Comparison of ENCODE assay signal across 23 cellular contexts in genomic region chr16:28838558-28838918, GRCh38. TPM values are rescaled to one million over a fixed set of nuclear protein-coding genes. Genes with fewer than 3 reads are reported as not detected.
DNase-seq lines count a peak whose midpoint lies in the region; ATAC-seq, FAIRE-seq and TF ChIP-seq lines count a peak whose summit lies in the region.
"Had no signal": no experiment of that assay in that cellular context is flagged by ENCODE, and none has a peak within 500 bp of the region (broad histone marks: within the 10 kb centered on the region; RNA-seq: fewer than 3 reads in every experiment).

No MANE protein-coding gene starts in this region.

- TF ChIP-seq POLR2A in GM12891 (IDR thresholded peaks at IDR 0.05; ENCODE audit: low read depth, low read length) = peak; percentile 7; the same call in 1 of the 2 replicates

- peaks cover 26% of the 10 kb centered on the region for H3K4me1 Mint-ChIP-seq in activated T-cell treated with anti-CD3 and anti-CD28 coated beads, Interleukin-2, amount 50 U/mL, for 72 hours (ENCODE audit: low read depth)
- peaks cover 2% of the 10 kb centered on the region for H3K4me1 Mint-ChIP-seq in activated naive CD8-positive, alpha-beta T cell treated with anti-CD3 and anti-CD28 coated beads, Interleukin-2, amount 10 ng/mL, durations not matched to agents 7 days and 5 days
- H3K4me1 Mint-ChIP-seq in natural killer cell = peaks cover 3 to 15% of the 10 kb centered on the region in 2 donors
- H3K4me1 Mint-ChIP-seq: nephron progenitor cell had no signal

- H3K4me3 Mint-ChIP-seq in activated T-cell treated with anti-CD3 and anti-CD28 coated beads, Interleukin-2, amount 50 U/mL, for 72 hours = no peak overlapping the region
- no peak overlapping the region for H3K4me3 Mint-ChIP-seq in activated naive CD8-positive, alpha-beta T cell treated with anti-CD3 and anti-CD28 coated beads, Interleukin-2, amount 10 ng/mL, durations not matched to agents 7 days and 5 days
- no peak overlapping the region for H3K4me3 Mint-ChIP-seq in natural killer cell
- H3K4me3 Mint-ChIP-seq: nephron progenitor cell had no signal

- no peaks in the 10 kb centered on the region for H3K27me3 Mint-ChIP-seq in activated T-cell treated with anti-CD3 and anti-CD28 coated beads, Interleukin-2, amount 50 U/mL, for 72 hours (ENCODE audit: low read depth)
- no peaks in the 10 kb centered on the region for H3K27me3 Mint-ChIP-seq in activated naive CD8-positive, alpha-beta T cell treated with anti-CD3 and anti-CD28 coated beads, Interleukin-2, amount 10 ng/mL, durations not matched to agents 7 days and 5 days
- no peaks in the 10 kb centered on the region for H3K27me3 Mint-ChIP-seq in natural killer cell (ENCODE audit: low read depth in 2 of 2)

- peaks cover 4 to 30% of the 10 kb centered on the region in 2 donors for H3K36me3 Mint-ChIP-seq in activated T-cell treated with anti-CD3 and anti-CD28 coated beads, Interleukin-2, amount 50 U/mL, for 72 hours (ENCODE audit: insufficient read depth in 2 of 2)
- peaks cover 19% of the 10 kb centered on the region for H3K36me3 Mint-ChIP-seq in activated naive CD8-positive, alpha-beta T cell treated with anti-CD3 and anti-CD28 coated beads, Interleukin-2, amount 10 ng/mL, durations not matched to agents 7 days and 5 days
- peaks cover 3% of the 10 kb centered on the region for H3K36me3 Mint-ChIP-seq in natural killer cell

- DNase-seq in activated T-cell treated with anti-CD3 and anti-CD28 coated beads, Interleukin-2, amount 50 U/mL, for 72 hours = no peak
- DNase-seq in activated T-cell treated with anti-CD3 and anti-CD28 coated beads, Interleukin-2, amount 50 U/mL, for 1 hour = no peak
- DNase-seq in GM12891 (ENCODE audit: insufficient read length, low spot score) (no peak), natural killer cell (no peak), NCI-H2081 (lab: John Stamatoyannopoulos, UW) (no peak), dorsolateral prefrontal cortex (no peak), CD1c-positive myeloid dendritic cell (ENCODE audit: extremely low spot score) (no peak)
- no peak for DNase-seq in activated naive CD8-positive, alpha-beta T cell treated with anti-CD3 and anti-CD28 coated beads, Interleukin-2, amount 10 ng/mL, durations not matched to agents 7 days and 5 days
- DNase-seq: ACHN; activated CD4-positive, CD25-positive, alpha-beta regulatory T cell; activated T-cell treated with anti-CD3 and anti-CD28 coated beads for 4 hours; NCI-H1092 treated with DMSO at 0.1 percent for 48 hours; NCI-H1930; NCI-H2227 treated with DMSO at 0.1 percent for 48 hours; NCI-H69; nephron progenitor cell; stimulated activated CD4-positive, alpha-beta T cell treated with anti-CD3 and anti-CD28 coated beads, Interleukin-2, amount 100 ng/mL, for 24 hours; substantia nigra; upper lobe of left lung had no signal

- no peak overlapping the region for H3K4me3 ChIP-seq in dorsolateral prefrontal cortex
- H3K4me3 ChIP-seq: upper lobe of left lung had no signal

- no peaks in the 10 kb centered on the region for H3K27me3 ChIP-seq in dorsolateral prefrontal cortex
- H3K27me3 ChIP-seq: upper lobe of left lung had no signal

- peak overlapping the region; percentile 8 for H3K27ac Mint-ChIP-seq in activated T-cell treated with anti-CD3 and anti-CD28 coated beads, Interleukin-2, amount 50 U/mL, for 72 hours
- peak overlapping the region; percentile 34 for H3K27ac Mint-ChIP-seq in activated naive CD8-positive, alpha-beta T cell treated with anti-CD3 and anti-CD28 coated beads, Interleukin-2, amount 10 ng/mL, durations not matched to agents 7 days and 5 days
- peak overlapping the region; percentile 17 to 71 for H3K27ac Mint-ChIP-seq in natural killer cell

- FAIRE-seq in GM12891 (lab: Jason Lieb, UNC) = no peak
- FAIRE-seq: islet of Langerhans, RCC 7860 had no signal

- TF ChIP-seq CTCF in natural killer cell (IDR thresholded peaks at IDR 0.05) = no peak
- TF ChIP-seq CTCF in dorsolateral prefrontal cortex (IDR thresholded peaks at IDR 0.05 in 54 of 56, conservative IDR thresholded peaks at IDR 0.05 in 2 of 56; ENCODE audit: low read depth in 1 of 56, partially characterized antibody in 56 of 56) = no peak

- intact Hi-C loops in natural killer cell (cut with micrococcal nuclease) (no loop called here), dorsolateral prefrontal cortex (cut with DNase I) (no loop called here)

- H3K27ac ChIP-seq in dorsolateral prefrontal cortex = no peak overlapping the region
- H3K27ac ChIP-seq: parathyroid adenoma, upper lobe of left lung had no signal

- no peak for ATAC-seq in activated T-cell treated with anti-CD3 and anti-CD28 coated beads, Interleukin-2, amount 50 U/mL, for 72 hours (replicated peaks in 1 of 2)
- no peak for ATAC-seq in activated naive CD8-positive, alpha-beta T cell treated with anti-CD3 and anti-CD28 coated beads, Interleukin-2, amount 10 ng/mL, durations not matched to agents 7 days and 5 days (ENCODE audit: low read depth)
- ATAC-seq in natural killer cell = no peak

- peaks cover 0 to 2% of the 10 kb centered on the region in 2 donors for H3K9me3 Mint-ChIP-seq in activated T-cell treated with anti-CD3 and anti-CD28 coated beads, Interleukin-2, amount 50 U/mL, for 72 hours
- no peaks in the 10 kb centered on the region for H3K9me3 Mint-ChIP-seq in activated naive CD8-positive, alpha-beta T cell treated with anti-CD3 and anti-CD28 coated beads, Interleukin-2, amount 10 ng/mL, durations not matched to agents 7 days and 5 days
- H3K9me3 Mint-ChIP-seq in natural killer cell = no peaks in the 10 kb centered on the region
- H3K9me3 Mint-ChIP-seq: nephron progenitor cell had no signal

- POLR2A ChIA-PET in activated naive CD8-positive, alpha-beta T cell treated with anti-CD3 and anti-CD28 coated beads, Interleukin-2, amount 10 ng/mL, durations not matched to agents 7 days and 5 days (lab: Charles Lee) = interaction anchor here (1.0 to 1.9 kb wide), 4 partner anchors 8 to 16 kb away, joined by 4 to 8 read pairs (median 4); partner anchors contain the start of genes ATXN2L and TUFM

TF ChIP-seq in GM12891, 5 proteins besides CTCF, POLR2A, EP300 and RAD21:
- TF ChIP-seq POLR2AphosphoS5 (IDR thresholded peaks at IDR 0.05; ENCODE audit: low read depth, low read length) (no peak), PAX5 (IDR thresholded peaks at IDR 0.05; ENCODE audit: insufficient read depth, low read length, severe bottlenecking) (no peak), SPI1 (IDR thresholded peaks at IDR 0.05; ENCODE audit: low read depth, low read length) (no peak), POU2F2 (IDR thresholded peaks at IDR 0.05; ENCODE audit: low read depth, low read length) (no peak), TAF1 (IDR thresholded peaks at IDR 0.05; ENCODE audit: low read depth, low read length) (no peak)

RNA-seq across cellular contexts. Expression of gene TUFM, which starts 7.6 kb away (rescaled TPM):
- 100 to 1,000 TPM; 172 to 220 TPM for total RNA-seq in activated T-cell treated with anti-CD3 and anti-CD28 coated beads, Interleukin-2, amount 50 U/mL, for 72 hours
- 166 TPM for polyA plus RNA-seq in GM12891 (2012; ENCODE audit: low read depth, missing spikeins)
- 100 to 1,000 TPM; 117 to 119 TPM for total RNA-seq in activated naive CD8-positive, alpha-beta T cell treated with anti-CD3 and anti-CD28 coated beads, Interleukin-2, amount 10 ng/mL, durations not matched to agents 7 days and 5 days
- total RNA-seq in natural killer cell = 100 to 1,000 TPM; 108 to 128 (median 118) TPM
- total RNA-seq in dorsolateral prefrontal cortex = 100 to 1,000 TPM in 87 of 120 experiments, 10 to 100 TPM in 33; 78.8 to 138 (median 104) TPM

RNA-seq across cellular contexts. Expression of gene ATXN2L, which starts 15.7 kb away (rescaled TPM):
- 100 to 1,000 TPM; 456 to 594 TPM for total RNA-seq in activated T-cell treated with anti-CD3 and anti-CD28 coated beads, Interleukin-2, amount 50 U/mL, for 72 hours
- polyA plus RNA-seq in GM12891 (2012; ENCODE audit: low read depth, missing spikeins) = 95.9 TPM
- total RNA-seq in activated naive CD8-positive, alpha-beta T cell treated with anti-CD3 and anti-CD28 coated beads, Interleukin-2, amount 10 ng/mL, durations not matched to agents 7 days and 5 days = 100 to 1,000 TPM; 296 to 304 TPM
- total RNA-seq in natural killer cell (100 to 1,000 TPM; 350 to 451 (median 416) TPM), dorsolateral prefrontal cortex (100 to 1,000 TPM; 103 to 193 (median 134) TPM)

RNA-seq across cellular contexts. Expression of gene SH2B1, which starts 25.1 kb away (rescaled TPM):
- total RNA-seq in activated T-cell treated with anti-CD3 and anti-CD28 coated beads, Interleukin-2, amount 50 U/mL, for 72 hours = 10 to 100 TPM; 46.7 to 48.1 TPM
- 26.7 TPM for polyA plus RNA-seq in GM12891 (2012; ENCODE audit: low read depth, missing spikeins)
- 10 to 100 TPM; 78.9 to 81.0 TPM for total RNA-seq in activated naive CD8-positive, alpha-beta T cell treated with anti-CD3 and anti-CD28 coated beads, Interleukin-2, amount 10 ng/mL, durations not matched to agents 7 days and 5 days
- 100 to 1,000 TPM in 1 of 3 donors, 10 to 100 TPM in 2; 85.4 to 110 (median 91.5) TPM for total RNA-seq in natural killer cell
- 100 to 1,000 TPM in 84 of 120 experiments, 10 to 100 TPM in 36; 81.1 to 153 (median 109) TPM for total RNA-seq in dorsolateral prefrontal cortex

RNA-seq across cellular contexts. Expression of gene ATP2A1, which starts 39.8 kb away (rescaled TPM):
- 1 to 10 TPM; 6.1 to 8.4 TPM for total RNA-seq in activated T-cell treated with anti-CD3 and anti-CD28 coated beads, Interleukin-2, amount 50 U/mL, for 72 hours
- polyA plus RNA-seq in GM12891 (2012; ENCODE audit: low read depth, missing spikeins) = 1.6 TPM
- 1 to 10 TPM; 2.5 to 4.6 TPM for total RNA-seq in activated naive CD8-positive, alpha-beta T cell treated with anti-CD3 and anti-CD28 coated beads, Interleukin-2, amount 10 ng/mL, durations not matched to agents 7 days and 5 days
- 1 to 10 TPM in 2 of 3 donors, under 1 TPM in 1; 0.75 to 2.5 (median 1.3) TPM for total RNA-seq in natural killer cell
- 1 to 10 TPM in 62 of 120 experiments, under 1 TPM in 57, not detected in 1; 0.15 to 6.5 (median 1.1) TPM for total RNA-seq in dorsolateral prefrontal cortex
- total RNA-seq: M059J had no signal
